Comparison of ENCODE assay signal across 8 cellular contexts in genomic region chr16:67537270-67537635, GRCh38. TPM values are rescaled to one million over a fixed set of nuclear protein-coding genes. Genes with fewer than 3 reads are reported as not detected.
DNase-seq lines count a peak whose midpoint lies in the region; ATAC-seq, FAIRE-seq and TF ChIP-seq lines count a peak whose summit lies in the region.

No MANE protein-coding gene starts in this region.

- no peak for FAIRE-seq in RCC 7860 (lab: Jason Lieb, UNC)

- TF ChIP-seq EP300 in Ishikawa (IDR thresholded peaks at IDR 0.05; ENCODE audit: borderline replicate concordance), result no peak

- H3K27ac Mint-ChIP-seq in natural killer cell treated with Interleukin-12 subunit alpha and Interleukin-12 subunit beta and Interleukin-15 and Interleukin-18, amount 100 ng/mL, for 72 hours, result peak overlapping the region; percentile 51 to 88

- peaks cover 7% of the 10 kb centered on the region for H3K36me3 Mint-ChIP-seq in natural killer cell treated with Interleukin-12 subunit alpha and Interleukin-12 subunit beta and Interleukin-15 and Interleukin-18, amount 100 ng/mL, for 72 hours

- peak; percentile 78 for DNase-seq in GM10266 (ENCODE audit: extremely low spot score)
- DNase-seq in activated T-helper 1 cell treated with Interleukin-2 at 50 U/mL for 16 hours (ENCODE audit: low read depth), result peak; percentile 43
- peak; percentile 57 for DNase-seq in fibroblast of pulmonary artery (ENCODE audit: low read depth)
- DNase-seq in natural killer cell treated with Interleukin-12 subunit alpha and Interleukin-12 subunit beta and Interleukin-15 and Interleukin-18, amount 100 ng/mL, for 72 hours (ENCODE audit: low spot score), result peak; percentile 77
- DNase-seq in RCC 7860 (ENCODE audit: low spot score), result no peak

- peaks cover 42 to 46% of the 10 kb centered on the region in 2 donors for H3K4me1 Mint-ChIP-seq in natural killer cell treated with Interleukin-12 subunit alpha and Interleukin-12 subunit beta and Interleukin-15 and Interleukin-18, amount 100 ng/mL, for 72 hours (ENCODE audit: low read depth in 2 of 2)

- no peaks in the 10 kb centered on the region for H3K9me3 Mint-ChIP-seq in natural killer cell treated with Interleukin-12 subunit alpha and Interleukin-12 subunit beta and Interleukin-15 and Interleukin-18, amount 100 ng/mL, for 72 hours

- peak overlapping the region; percentile 75 for H3K4me3 ChIP-seq in fibroblast of pulmonary artery (replicated peaks; ENCODE audit: low read depth, low read length)

- peak overlapping the region; percentile 87 for H3K4me3 Mint-ChIP-seq in natural killer cell treated with Interleukin-12 subunit alpha and Interleukin-12 subunit beta and Interleukin-15 and Interleukin-18, amount 100 ng/mL, for 72 hours

- H3K27me3 Mint-ChIP-seq in natural killer cell treated with Interleukin-12 subunit alpha and Interleukin-12 subunit beta and Interleukin-15 and Interleukin-18, amount 100 ng/mL, for 72 hours, result no peaks in the 10 kb centered on the region

- TF ChIP-seq CTCF in GM10266 (IDR thresholded peaks at IDR 0.05; ENCODE audit: control insufficient read depth, insufficient read depth, low read depth, missing control alignments), result no peak
- TF ChIP-seq CTCF in fibroblast of pulmonary artery (IDR thresholded peaks at IDR 0.05; ENCODE audit: low read length, missing control alignments), result no peak

- peak; percentile 75 to 78 for ATAC-seq in natural killer cell treated with Interleukin-12 subunit alpha and Interleukin-12 subunit beta and Interleukin-15 and Interleukin-18, amount 100 ng/mL, for 72 hours
- ATAC-seq in HG03280 (IDR thresholded peaks at IDR 0.05; ENCODE audit: unreplicated experiment), result no peak
- no peak for ATAC-seq in HG02973 (IDR thresholded peaks at IDR 0.05; ENCODE audit: unreplicated experiment)

- no peak for TF ChIP-seq RAD21 in Ishikawa (IDR thresholded peaks at IDR 0.05; ENCODE audit: low read depth)

TF ChIP-seq in Ishikawa, 13 proteins besides CTCF, POLR2A, EP300 and RAD21:
- TF ChIP-seq FOXM1 (IDR thresholded peaks at IDR 0.05; ENCODE audit: borderline replicate concordance, low read depth) (no peak), ZBTB7A (IDR thresholded peaks at IDR 0.05; ENCODE audit: low read depth) (peak; percentile 79; the same call in 1 of the 2 replicates), CREB1 (IDR thresholded peaks at IDR 0.05; ENCODE audit: low read depth) (no peak)

RNA-seq across cellular contexts. Expression of gene RIPOR1, which starts 8.6 kb away (rescaled TPM):
- total RNA-seq in natural killer cell treated with Interleukin-12 subunit alpha and Interleukin-12 subunit beta and Interleukin-15 and Interleukin-18, amount 100 ng/mL, for 72 hours, result 10 to 100 TPM; 47.7 to 48.2 TPM

RNA-seq across cellular contexts. Expression of gene CTCF, which starts 25.1 kb away (rescaled TPM):
- 10 to 100 TPM; 54.3 to 72.4 TPM for total RNA-seq in natural killer cell treated with Interleukin-12 subunit alpha and Interleukin-12 subunit beta and Interleukin-15 and Interleukin-18, amount 100 ng/mL, for 72 hours

RNA-seq across cellular contexts. Expression of gene AGRP, which starts 53.9 kb away (rescaled TPM):
- total RNA-seq in natural killer cell treated with Interleukin-12 subunit alpha and Interleukin-12 subunit beta and Interleukin-15 and Interleukin-18, amount 100 ng/mL, for 72 hours, result not detected

RNA-seq across cellular contexts. Expression of gene ATP6V0D1, which starts 56.3 kb away (rescaled TPM):
- 10 to 100 TPM; 66.9 to 85.5 TPM for total RNA-seq in natural killer cell treated with Interleukin-12 subunit alpha and Interleukin-12 subunit beta and Interleukin-15 and Interleukin-18, amount 100 ng/mL, for 72 hours

Comparison
In these comparisons a context has a peak if more than half of its experiments do, and no peak if none do; other contexts are left out.
1. ATAC-seq: peak in natural killer cell treated with Interleukin-12 subunit alpha and Interleukin-12 subunit beta and Interleukin-15 and Interleukin-18, amount 100 ng/mL, for 72 hours (2 of 2); none in HG03280 (single experiment) and HG02973 (single experiment).